ENCODE assay signal across 20 cellular contexts in genomic region chr5:122480146-122480545, GRCh38.
"Had no signal": no experiment of that assay in that cellular context is flagged by ENCODE, and none has a peak within 500 bp of the region (broad histone marks: within the 10 kb centered on the region; RNA-seq: fewer than 3 reads in every experiment).

No MANE protein-coding gene starts in this region.

- H3K36me3 ChIP-seq: colonic mucosa, suprapubic skin had no signal

- H3K9me3 Mint-ChIP-seq: activated CD8-positive, alpha-beta T cell treated with anti-CD3 and anti-CD28 coated beads for 36 hours; activated naive CD4-positive, alpha-beta T cell treated with anti-CD3 and anti-CD28 coated beads for 36 hours; activated T-helper 1 cell treated with anti-CD3 and anti-CD28 coated beads, Interleukin-12 subunit alpha, Interleukin-12 subunit beta, Interleukin-2, Interleukin-4 antibody, amounts not matched to agents 30 ng/mL and 10 ng/mL and 1 ng/mL, durations not matched to agents 14 hours and 24 hours and 36 hours; T-cell had no signal

- H3K4me3 Mint-ChIP-seq: activated CD4-positive, alpha-beta T cell treated with anti-CD3 and anti-CD28 coated beads for 36 hours; activated CD8-positive, alpha-beta T cell treated with anti-CD3 and anti-CD28 coated beads for 36 hours; activated naive CD4-positive, alpha-beta T cell treated with anti-CD3 and anti-CD28 coated beads for 36 hours; activated T-helper 1 cell treated with anti-CD3 and anti-CD28 coated beads, Interleukin-12 subunit alpha, Interleukin-12 subunit beta, Interleukin-2, Interleukin-4 antibody, amounts not matched to agents 30 ng/mL and 10 ng/mL and 1 ng/mL, durations not matched to agents 14 hours and 24 hours and 36 hours; natural killer cell; T-cell had no signal

- DNase-seq: activated CD4-positive, alpha-beta T cell treated with anti-CD3 and anti-CD28 coated beads for 36 hours; activated CD8-positive, alpha-beta memory T cell treated with anti-CD3 and anti-CD28 coated beads, Interleukin-2, amount 50 U/mL, for 48 hours; activated CD8-positive, alpha-beta T cell treated with anti-CD3 and anti-CD28 coated beads for 36 hours; activated naive CD4-positive, alpha-beta T cell treated with anti-CD3 and anti-CD28 coated beads for 36 hours; colonic mucosa; effector CD8-positive, alpha-beta T cell; hippocampal formation; kidney glomerular epithelial cell; natural killer cell; nucleus accumbens; stimulated activated CD4-positive, alpha-beta T cell treated with anti-CD3 and anti-CD28 coated beads, Interleukin-12 subunit alpha, Interleukin-12 subunit beta, amount 100 ng/mL, for 4 hours; stimulated activated naive CD8-positive, alpha-beta T cell treated with anti-CD3 and anti-CD28 coated beads, Interleukin-15, Interleukin-2, amounts not matched to agents 100 U/mL and 50 U/mL, for 24 hours; T-cell; T1000 had no signal

- H3K4me1 ChIP-seq: colonic mucosa had no signal

- H3K27me3 Mint-ChIP-seq: activated CD4-positive, alpha-beta T cell treated with anti-CD3 and anti-CD28 coated beads for 36 hours; progenitor cell of endocrine pancreas; T-cell had no signal

- H3K4me1 Mint-ChIP-seq: activated CD4-positive, alpha-beta T cell treated with anti-CD3 and anti-CD28 coated beads for 36 hours; natural killer cell; T-cell had no signal

- H3K4me3 ChIP-seq: colonic mucosa, suprapubic skin had no signal

- H3K36me3 Mint-ChIP-seq: natural killer cell, T-cell had no signal

- ATAC-seq: activated CD4-positive, alpha-beta T cell treated with anti-CD3 and anti-CD28 coated beads for 36 hours; activated CD8-positive, alpha-beta T cell treated with anti-CD3 and anti-CD28 coated beads for 36 hours; natural killer cell; sciatic nerve; stimulated activated naive CD8-positive, alpha-beta T cell treated with anti-CD3 and anti-CD28 coated beads, Interleukin-15, Interleukin-2, amounts not matched to agents 100 U/mL and 50 U/mL, for 24 hours; T-cell had no signal

- H3K27ac Mint-ChIP-seq: activated CD4-positive, alpha-beta T cell treated with anti-CD3 and anti-CD28 coated beads for 36 hours; activated CD8-positive, alpha-beta T cell treated with anti-CD3 and anti-CD28 coated beads for 36 hours; activated naive CD4-positive, alpha-beta T cell treated with anti-CD3 and anti-CD28 coated beads for 36 hours; activated T-helper 1 cell treated with anti-CD3 and anti-CD28 coated beads, Interleukin-12 subunit alpha, Interleukin-12 subunit beta, Interleukin-2, Interleukin-4 antibody, amounts not matched to agents 30 ng/mL and 10 ng/mL and 1 ng/mL, durations not matched to agents 14 hours and 24 hours and 36 hours; natural killer cell; progenitor cell of endocrine pancreas; T-cell had no signal

- H3K9me3 ChIP-seq: colonic mucosa, suprapubic skin had no signal

- H3K27me3 ChIP-seq: colonic mucosa, suprapubic skin had no signal

- H3K27ac ChIP-seq: colonic mucosa, epithelial cell of prostate, suprapubic skin, VCaP had no signal
